31 cellular contexts compared by ENCODE assay signal in the genomic region with DNA sequence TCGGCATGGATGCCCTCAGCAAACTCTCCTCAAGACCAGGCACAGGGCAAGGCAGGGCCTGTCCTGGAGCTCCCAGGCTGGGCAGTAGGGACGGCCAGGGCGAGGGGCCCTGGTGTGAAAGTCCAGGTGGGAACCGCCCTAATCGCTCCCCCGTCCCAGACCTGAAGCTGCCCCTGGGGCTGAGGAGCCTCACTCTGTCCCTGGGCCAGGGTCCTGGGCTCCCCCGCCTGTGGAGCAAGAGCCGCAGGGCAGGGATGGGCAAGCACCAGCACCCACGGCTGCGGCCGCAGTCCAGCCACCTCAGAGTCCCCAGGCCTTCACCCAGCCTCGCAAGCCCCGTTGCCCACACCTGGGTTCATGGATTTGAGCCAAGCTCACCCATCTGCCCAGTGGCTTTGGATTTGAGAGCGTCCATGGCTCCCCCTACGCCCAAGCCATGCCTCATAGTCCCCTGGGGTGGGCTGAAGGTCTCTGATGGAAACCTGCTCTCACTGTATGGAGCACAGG.
"Had no signal": no experiment of that assay in that cellular context is flagged by ENCODE, and none has a peak within 500 bp of the region (broad histone marks: within the 10 kb centered on the region; RNA-seq: fewer than 3 reads in every experiment).

No MANE protein-coding gene starts in this region.

- H3K4me3 Mint-ChIP-seq: activated CD4-positive, alpha-beta memory T cell treated with anti-CD3 and anti-CD28 coated beads for 36 hours; activated CD4-positive, alpha-beta T cell treated with anti-CD3 and anti-CD28 coated beads, Interleukin-2, amount 10 ng/mL, durations not matched to agents 7 days and 5 days; activated naive CD8-positive, alpha-beta T cell treated with anti-CD3 and anti-CD28 coated beads for 36 hours; activated T-cell treated with anti-CD3 and anti-CD28 coated beads, Interleukin-2, amount 50 U/mL, for 4 hours; activated T-helper 1 cell treated with anti-CD3 and anti-CD28 coated beads, Interleukin-12 subunit alpha, Interleukin-12 subunit beta, Interleukin-2, Interleukin-4 antibody, amounts not matched to agents 30 ng/mL and 10 ng/mL and 1 ng/mL, durations not matched to agents 14 hours and 24 hours and 36 hours; central memory CD8-positive, alpha-beta T cell; T-helper 1 cell treated with Interleukin-12 subunit alpha and Interleukin-12 subunit beta and Interleukin-4 antibody, amounts not matched to agents 30 μg/mL and 1 μg/mL, for 36 hours; T-helper 2 cell treated with Interferon-gamma antibody and Interleukin-4, amounts not matched to agents 5 μg/mL and 100 μg/mL, for 36 hours had no signal

- H3K27me3 ChIP-seq: cardiac muscle cell, SJCRH30 had no signal

- H3K4me1 ChIP-seq: SJCRH30 had no signal

- H3K9me3 ChIP-seq: SJCRH30 had no signal

- H3K27ac Mint-ChIP-seq: activated CD4-positive, alpha-beta memory T cell treated with anti-CD3 and anti-CD28 coated beads for 36 hours; activated CD4-positive, alpha-beta T cell treated with anti-CD3 and anti-CD28 coated beads, Interleukin-2, amount 10 ng/mL, durations not matched to agents 7 days and 5 days; activated naive CD8-positive, alpha-beta T cell treated with anti-CD3 and anti-CD28 coated beads for 36 hours; activated T-helper 1 cell treated with anti-CD3 and anti-CD28 coated beads, Interleukin-12 subunit alpha, Interleukin-12 subunit beta, Interleukin-2, Interleukin-4 antibody, amounts not matched to agents 30 ng/mL and 10 ng/mL and 1 ng/mL, durations not matched to agents 14 hours and 24 hours and 36 hours; T-helper 1 cell treated with Interleukin-12 subunit alpha and Interleukin-12 subunit beta and Interleukin-4 antibody, amounts not matched to agents 30 μg/mL and 1 μg/mL, for 36 hours; T-helper 2 cell treated with Interferon-gamma antibody and Interleukin-4, amounts not matched to agents 5 μg/mL and 100 μg/mL, for 36 hours had no signal

- FAIRE-seq: TTC549 had no signal

- DNase-seq: activated CD4-positive, alpha-beta memory T cell treated with anti-CD3 and anti-CD28 coated beads for 36 hours; activated CD4-positive, alpha-beta T cell treated with anti-CD3 and anti-CD28 coated beads, Interleukin-2, amount 10 ng/mL, durations not matched to agents 7 days and 5 days; activated CD8-positive, alpha-beta memory T cell treated with anti-CD3 and anti-CD28 coated beads, Interleukin-2, amount 50 U/mL, for 4 hours; activated effector memory CD4-positive, alpha-beta T cell treated with Interleukin-2 at 50 U/mL for 16 hours; activated naive CD4-positive, alpha-beta T cell; activated naive CD4-positive, alpha-beta T cell treated with anti-CD3 and anti-CD28 coated beads, Interleukin-2, amount 50 U/mL, for 16 hours; activated naive CD8-positive, alpha-beta T cell treated with anti-CD3 and anti-CD28 coated beads for 36 hours; activated T-cell treated with anti-CD3 and anti-CD28 coated beads for 4 hours; activated T-cell treated with anti-CD3 and anti-CD28 coated beads, Interleukin-2, amount 50 U/mL, for 4 hours; amniotic stem cell; aorta; MM.1S; MV-4-11; NCI-H146; NCI-H187; NCI-H2029 treated with DMSO at 0.1 percent for 48 hours; NCI-H2107; NCI-H2171; NCI-H510A; NCI-H526; NCI-H774; SHP77; SJCRH30 had no signal

- H3K36me3 ChIP-seq: cardiac muscle cell, SJCRH30 had no signal

- H3K4me1 Mint-ChIP-seq: activated CD4-positive, alpha-beta T cell treated with anti-CD3 and anti-CD28 coated beads, Interleukin-2, amount 10 ng/mL, durations not matched to agents 7 days and 5 days; central memory CD8-positive, alpha-beta T cell had no signal

- H3K27me3 Mint-ChIP-seq: activated CD4-positive, alpha-beta T cell treated with anti-CD3 and anti-CD28 coated beads, Interleukin-2, amount 10 ng/mL, durations not matched to agents 7 days and 5 days had no signal

- ATAC-seq: activated T-cell treated with anti-CD3 and anti-CD28 coated beads, Interleukin-2, amount 50 U/mL, for 4 hours; Panc1 had no signal

- H3K27ac ChIP-seq: cardiac muscle cell, SJCRH30, SK-N-MC had no signal

- H3K4me3 ChIP-seq: cardiac muscle cell, SJCRH30, SK-N-MC had no signal
